8 cellular contexts compared by ENCODE assay signal in the genomic region with DNA sequence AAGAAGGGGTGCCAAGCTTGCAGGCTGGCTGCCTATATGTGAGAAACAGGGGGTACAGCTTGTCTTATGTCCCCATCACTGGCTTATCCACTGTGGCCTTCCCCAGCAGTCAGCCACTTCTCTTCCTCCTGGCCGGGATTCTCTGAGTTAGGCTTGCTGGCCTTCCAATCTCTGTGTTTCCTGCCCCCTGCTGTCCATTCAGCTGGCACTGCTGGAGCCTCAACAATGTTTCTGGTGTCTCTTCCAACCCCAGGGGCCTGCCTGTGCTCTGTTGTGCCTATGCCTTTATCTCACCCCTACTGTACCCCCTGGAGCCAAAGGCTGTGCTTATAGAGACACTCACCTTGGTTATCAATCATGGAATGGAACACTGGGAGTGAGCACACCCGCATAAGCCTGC. TPM values are rescaled to one million over a fixed set of nuclear protein-coding genes. Genes with fewer than 3 reads are reported as not detected.
DNase-seq lines count a peak whose midpoint lies in the region; ATAC-seq and TF ChIP-seq lines count a peak whose summit lies in the region.

No MANE protein-coding gene starts in this region.

- no peak overlapping the region for H3K9ac ChIP-seq in smooth muscle cell (ENCODE audit: low read depth)

- H3K27ac Mint-ChIP-seq in stimulated activated naive B cell treated with anti-CD40 and anti-IgM and Interleukin-4, amounts not matched to agents 10 μg/mL and 1 μg/mL and 100 μg/mL, for 72 hours = no peak overlapping the region

- no peak overlapping the region for H3K4me2 ChIP-seq in smooth muscle cell

- peaks cover 15 to 16% of the 10 kb centered on the region in 2 donors for H3K9me3 Mint-ChIP-seq in stimulated activated naive B cell treated with anti-CD40 and anti-IgM and Interleukin-4, amounts not matched to agents 10 μg/mL and 1 μg/mL and 100 μg/mL, for 72 hours

- H3K27me3 Mint-ChIP-seq in stimulated activated naive B cell treated with anti-CD40 and anti-IgM and Interleukin-4, amounts not matched to agents 10 μg/mL and 1 μg/mL and 100 μg/mL, for 72 hours = peaks cover 33 to 34% of the 10 kb centered on the region in 2 donors

- no peak overlapping the region for H3K4me3 Mint-ChIP-seq in stimulated activated naive B cell treated with anti-CD40 and anti-IgM and Interleukin-4, amounts not matched to agents 10 μg/mL and 1 μg/mL and 100 μg/mL, for 72 hours

- H3K9me3 ChIP-seq in cardiac muscle cell (ENCODE audit: low read depth) = no peaks in the 10 kb centered on the region
- no peaks in the 10 kb centered on the region for H3K9me3 ChIP-seq in smooth muscle cell (replicated peaks; ENCODE audit: low read depth)

- no peaks in the 10 kb centered on the region for H3K4me1 ChIP-seq in cardiac muscle cell (ENCODE audit: low read depth)
- no peaks in the 10 kb centered on the region for H3K4me1 ChIP-seq in smooth muscle cell (ENCODE audit: low read depth)

- H3K27me3 ChIP-seq in cardiac muscle cell (no peaks in the 10 kb centered on the region), smooth muscle cell (ENCODE audit: low read depth) (no peaks in the 10 kb centered on the region)

- peak; percentile 16 for TF ChIP-seq CTCF in GM12865 (IDR thresholded peaks at IDR 0.05; ENCODE audit: insufficient read depth, low read depth, low read length, missing control alignments)
- peak; percentile 67 for TF ChIP-seq CTCF in cardiac muscle cell (IDR thresholded peaks at IDR 0.05; ENCODE audit: low read depth, low read length)
- peak; percentile 26 for TF ChIP-seq CTCF in smooth muscle cell (IDR thresholded peaks at IDR 0.05; ENCODE audit: borderline replicate concordance, insufficient read depth, poor library complexity, severe bottlenecking)

- H4K20me1 ChIP-seq in smooth muscle cell (ENCODE audit: low read depth) = no peaks in the 10 kb centered on the region

- peaks cover 0 to 4% of the 10 kb centered on the region in 2 donors for H3K36me3 Mint-ChIP-seq in stimulated activated naive B cell treated with anti-CD40 and anti-IgM and Interleukin-4, amounts not matched to agents 10 μg/mL and 1 μg/mL and 100 μg/mL, for 72 hours

- H3K27ac ChIP-seq in cardiac muscle cell = no peak overlapping the region
- H3K27ac ChIP-seq in smooth muscle cell (ENCODE audit: low read depth) = no peak overlapping the region

- peaks cover 2 to 9% of the 10 kb centered on the region in 2 donors for H3K4me1 Mint-ChIP-seq in stimulated activated naive B cell treated with anti-CD40 and anti-IgM and Interleukin-4, amounts not matched to agents 10 μg/mL and 1 μg/mL and 100 μg/mL, for 72 hours

- H3K79me2 ChIP-seq in smooth muscle cell (ENCODE audit: low read depth) = no peaks in the 10 kb centered on the region

- ATAC-seq in HG02973 (IDR thresholded peaks at IDR 0.05; ENCODE audit: unreplicated experiment) = no peak
- ATAC-seq in stimulated activated naive B cell treated with anti-CD40 and anti-IgM and Interleukin-4, amounts not matched to agents 10 μg/mL and 1 μg/mL and 100 μg/mL, for 72 hours (replicated peaks) = no peak

- H3K36me3 ChIP-seq in cardiac muscle cell (no peaks in the 10 kb centered on the region), smooth muscle cell (ENCODE audit: low read depth) (no peaks in the 10 kb centered on the region)

- DNase-seq in A172 (ENCODE audit: low spot score) (peak; percentile 53), GM12865 (ENCODE audit: low read depth) (peak; percentile 25), SK-N-DZ (ENCODE audit: low spot score) (peak; percentile 21), cardiac muscle cell (ENCODE audit: low read depth in 1 of 2, low spot score in 1 of 2) (peak; percentile 44 to 69), smooth muscle cell (lab: John Stamatoyannopoulos, UW; ENCODE audit: unreplicated experiment) (no peak), activated T-cell treated with anti-CD3 and anti-CD28 coated beads for 4 hours (no peak)
- no peak for DNase-seq in stimulated activated naive B cell treated with anti-CD40 and anti-IgM and Interleukin-4, amounts not matched to agents 10 μg/mL and 1 μg/mL and 100 μg/mL, for 72 hours

- WGBS in smooth muscle cell (ENCODE audit: low lambda C conversion rate) = 60% methylated on average over 2 of the region's 2 CpGs

- H3K4me3 ChIP-seq in GM12865 (ENCODE audit: low read depth, low read length) = no peak overlapping the region
- no peak overlapping the region for H3K4me3 ChIP-seq in cardiac muscle cell
- no peak overlapping the region for H3K4me3 ChIP-seq in smooth muscle cell

- peaks cover 8% of the 10 kb centered on the region for H3F3A ChIP-seq in smooth muscle cell (ENCODE audit: low read depth)

- no peak overlapping the region for H2AFZ ChIP-seq in smooth muscle cell (ENCODE audit: low read depth)

RNA-seq across cellular contexts. Expression of gene ANAPC13, which starts 36.5 kb away (rescaled TPM):
- 123 and 171 TPM in 2 replicates for total RNA-seq in A172 (2014; rRNA removed; shearing (Covaris generic))
- 143 and 145 TPM in 2 replicates for polyA plus RNA-seq in SK-N-DZ (2014; cell fraction: cytosol; rRNA removed)
- 79.6 and 81.3 TPM in 2 replicates for polyA plus RNA-seq in SK-N-DZ (2014; cell fraction: nucleus; rRNA removed)
- total RNA-seq in cardiac muscle cell (44.9 and 49.6 TPM in 2 replicates), smooth muscle cell (115 and 119 TPM in 2 replicates)
- polyA plus RNA-seq in cardiac muscle cell (145 and 157 TPM in 2 replicates), smooth muscle cell (93.8 and 114 TPM in 2 replicates)

RNA-seq across cellular contexts. Expression of gene CEP63, which starts 36.6 kb away (rescaled TPM):
- 26.2 and 27.8 TPM in 2 replicates for total RNA-seq in A172 (2014; rRNA removed; shearing (Covaris generic))
- 19.1 and 20.7 TPM in 2 replicates for polyA plus RNA-seq in SK-N-DZ (2014; cell fraction: cytosol; rRNA removed)
- 11.1 and 14.9 TPM in 2 replicates for polyA plus RNA-seq in SK-N-DZ (2014; cell fraction: nucleus; rRNA removed)
- total RNA-seq in cardiac muscle cell (19.9 and 51.2 TPM in 2 replicates), smooth muscle cell (16.9 and 20.2 TPM in 2 replicates)
- polyA plus RNA-seq in cardiac muscle cell (36.6 and 46.4 TPM in 2 replicates), smooth muscle cell (21.4 and 24.5 TPM in 2 replicates)

Comparison
In these comparisons a context has a peak if more than half of its experiments do, and no peak if none do; other contexts are left out.
1. DNase-seq: peak in A172 (single experiment), GM12865 (single experiment), SK-N-DZ (single experiment) and cardiac muscle cell (2 of 2); none in smooth muscle cell (single experiment), stimulated activated naive B cell treated with anti-CD40 and anti-IgM and Interleukin-4, amounts not matched to agents 10 μg/mL and 1 μg/mL and 100 μg/mL, for 72 hours (single experiment) and activated T-cell treated with anti-CD3 and anti-CD28 coated beads for 4 hours (single experiment).
2. CTCF ChIP-seq: peak in every context shown above with its lines; median percentile 67 in cardiac muscle cell; 26 in smooth muscle cell; 16 in GM12865.